ENCODE assay signal across 7 cellular contexts in the genomic region with DNA sequence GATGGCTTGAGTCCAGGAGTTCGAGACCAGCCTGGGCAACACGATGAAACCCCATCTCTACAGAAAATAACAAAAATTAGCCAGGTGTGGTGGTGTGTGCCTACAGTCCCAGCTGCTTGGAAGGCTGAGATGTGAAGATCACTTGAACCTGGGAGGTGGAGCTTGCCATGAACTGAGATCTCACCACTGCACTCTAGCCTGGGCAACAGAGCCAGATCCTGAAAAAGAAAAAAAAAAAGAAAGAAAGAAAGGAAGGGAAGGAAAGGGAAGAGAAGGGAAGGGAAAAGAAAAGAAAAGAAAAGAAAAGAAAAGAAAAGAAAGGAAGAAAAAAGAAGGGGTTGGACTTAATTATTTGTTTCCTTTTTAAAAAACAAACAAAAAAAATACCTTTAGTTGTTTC.
"Had no signal": no experiment of that assay in that cellular context is flagged by ENCODE, and none has a peak within 500 bp of the region (broad histone marks: within the 10 kb centered on the region; RNA-seq: fewer than 3 reads in every experiment).

No MANE protein-coding gene starts in this region.

- DNase-seq: IMR-90, KBM-7, KG1 had no signal

- H3K4me1 Mint-ChIP-seq: IgD-negative memory B cell had no signal

- H3K27me3 Mint-ChIP-seq: IgD-negative memory B cell had no signal

- FAIRE-seq: HepG2, HTR-8/SVneo had no signal

- H3K4me3 Mint-ChIP-seq: IgD-negative memory B cell had no signal

- H3K36me3 Mint-ChIP-seq: IgD-negative memory B cell had no signal

- H3K27ac ChIP-seq: HL-60 had no signal

- ATAC-seq: HepG2 had no signal
